ENCODE assay signal across 18 cellular contexts in the genomic region with DNA sequence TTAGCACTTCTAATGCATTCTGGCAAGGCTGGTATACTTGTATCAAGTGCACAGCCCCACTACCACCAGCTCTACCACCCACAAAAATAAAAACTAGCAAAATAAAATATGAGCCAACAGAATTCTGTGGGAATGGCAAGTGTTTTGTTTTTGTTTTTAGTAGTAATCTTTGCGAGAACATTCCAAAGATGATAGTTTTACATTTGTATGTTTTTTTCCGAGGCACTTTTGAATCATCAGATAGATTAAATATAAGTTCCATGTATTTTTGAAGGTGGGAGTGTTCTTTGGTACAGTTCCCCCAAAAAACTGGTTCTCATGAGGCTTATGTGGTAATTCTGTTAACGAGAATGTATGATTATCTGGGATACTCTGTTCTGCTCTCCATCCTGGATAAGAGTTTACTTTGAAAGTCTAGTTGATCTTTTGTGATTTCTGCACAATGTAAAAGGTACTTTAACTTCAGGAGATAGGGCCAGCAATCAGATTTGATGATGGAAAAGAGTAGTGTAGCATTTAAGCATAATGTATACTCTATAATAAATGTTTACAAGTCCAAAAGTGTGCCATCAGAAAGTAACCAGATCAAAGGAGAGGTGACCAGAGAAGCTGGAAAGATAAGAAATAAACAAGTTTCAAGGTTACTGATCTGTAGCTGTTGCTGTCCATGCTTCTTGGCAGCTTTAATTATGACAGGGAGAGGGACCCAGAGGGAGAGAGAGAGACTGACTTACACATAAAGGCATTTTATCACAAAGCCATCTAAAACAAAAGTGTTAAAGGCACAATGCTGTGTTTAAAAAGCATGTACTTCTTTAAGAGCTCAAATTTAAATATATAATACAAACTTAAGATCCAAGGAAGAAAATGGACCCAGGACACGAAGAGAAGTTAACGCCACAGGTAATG.
DNase-seq lines count a peak whose midpoint lies in the region; ATAC-seq and TF ChIP-seq lines count a peak whose summit lies in the region.
"Had no signal": no experiment of that assay in that cellular context is flagged by ENCODE, and none has a peak within 500 bp of the region (broad histone marks: within the 10 kb centered on the region; RNA-seq: fewer than 3 reads in every experiment).

No MANE protein-coding gene starts in this region.

- peaks cover 51% of the 10 kb centered on the region for H3K79me2 ChIP-seq in ACC112 (ENCODE audit: control insufficient read depth, insufficient read depth, low read length, unreplicated experiment)

- H3K27ac ChIP-seq in ACC112 (ENCODE audit: low read depth, low read length) (peak overlapping the region; percentile 93), neutrophil (peak overlapping the region; percentile 92)
- H3K27ac ChIP-seq in naive thymus-derived CD4-positive, alpha-beta T cell (ENCODE audit: low read depth, low read length), result no peak overlapping the region

- intact Hi-C loops in naive thymus-derived CD4-positive, alpha-beta T cell (cut with micrococcal nuclease), result no loop called here

- DNase-seq in HFFc6 (peak; percentile 68), chondrocyte (ENCODE audit: low spot score) (no peak), NCI-H226 (no peak)
- DNase-seq in naive thymus-derived CD4-positive, alpha-beta T cell, result no peak
- no peak for DNase-seq in stimulated activated CD4-positive, alpha-beta T cell treated with anti-CD3 and anti-CD28 coated beads, Interleukin-15, amount 100 ng/mL, for 24 hours
- DNase-seq: activated CD4-positive, alpha-beta T cell treated with anti-CD3 and anti-CD28 coated beads for 48 hours; activated naive CD4-positive, alpha-beta T cell treated with anti-CD3 and anti-CD28 coated beads, Interleukin-2, amount 10 ng/mL, durations not matched to agents 7 days and 5 days; central memory CD4-positive, alpha-beta T cell; glutamatergic neuron; HCEC 1CT; NK-92 treated with Interleukin-12 subunit alpha and Interleukin-12 subunit beta, amount 100 ng/mL, for 24 hours; nucleus accumbens; SHP77; T-helper 9 cell had no signal

- H3K4me3 Mint-ChIP-seq in HFFc6, result peak overlapping the region; percentile 65
- H3K4me3 Mint-ChIP-seq in chondrocyte (ENCODE audit: unreplicated experiment), result peak overlapping the region; percentile 11
- peak overlapping the region in 1 of 10 donors; percentile 34 for H3K4me3 Mint-ChIP-seq in naive thymus-derived CD4-positive, alpha-beta T cell
- H3K4me3 Mint-ChIP-seq: activated naive CD4-positive, alpha-beta T cell treated with anti-CD3 and anti-CD28 coated beads, Interleukin-2, amount 10 ng/mL, durations not matched to agents 7 days and 5 days; stimulated activated naive CD8-positive, alpha-beta T cell treated with anti-CD3 and anti-CD28 coated beads, Interleukin-15, Interleukin-2, amounts not matched to agents 100 ng/mL and 50 ng/mL, for 24 hours had no signal

- H3K27me3 ChIP-seq in ACC112 (ENCODE audit: insufficient read depth, low read length) (no peaks in the 10 kb centered on the region), neutrophil (no peaks in the 10 kb centered on the region)
- H3K27me3 ChIP-seq in naive thymus-derived CD4-positive, alpha-beta T cell (ENCODE audit: control insufficient read depth in 2 of 2, insufficient read depth in 2 of 2, low read length in 2 of 2), result no peaks in the 10 kb centered on the region

- no peak overlapping the region for H2AFZ ChIP-seq in ACC112 (ENCODE audit: low read length, unreplicated experiment)

- H3K9me3 ChIP-seq in neutrophil, result no peaks in the 10 kb centered on the region
- no peaks in the 10 kb centered on the region for H3K9me3 ChIP-seq in naive thymus-derived CD4-positive, alpha-beta T cell (ENCODE audit: control insufficient read depth in 2 of 3, low read length in 3 of 3)

- no peaks in the 10 kb centered on the region for H3K27me3 Mint-ChIP-seq in HFFc6 (ENCODE audit: insufficient read depth)
- H3K27me3 Mint-ChIP-seq in chondrocyte (ENCODE audit: low read depth), result no peaks in the 10 kb centered on the region
- no peaks in the 10 kb centered on the region for H3K27me3 Mint-ChIP-seq in naive thymus-derived CD4-positive, alpha-beta T cell
- H3K27me3 Mint-ChIP-seq: activated naive CD4-positive, alpha-beta T cell treated with anti-CD3 and anti-CD28 coated beads, Interleukin-2, amount 10 ng/mL, durations not matched to agents 7 days and 5 days; stimulated activated naive CD8-positive, alpha-beta T cell treated with anti-CD3 and anti-CD28 coated beads, Interleukin-15, Interleukin-2, amounts not matched to agents 100 ng/mL and 50 ng/mL, for 24 hours had no signal

- no peaks in the 10 kb centered on the region for H3K36me3 Mint-ChIP-seq in HFFc6 (ENCODE audit: low read depth)
- H3K36me3 Mint-ChIP-seq in chondrocyte (ENCODE audit: low read depth), result no peaks in the 10 kb centered on the region
- peaks cover 0 to 3% (median 0%) of the 10 kb centered on the region in 5 donors for H3K36me3 Mint-ChIP-seq in naive thymus-derived CD4-positive, alpha-beta T cell
- H3K36me3 Mint-ChIP-seq: activated naive CD4-positive, alpha-beta T cell treated with anti-CD3 and anti-CD28 coated beads, Interleukin-2, amount 10 ng/mL, durations not matched to agents 7 days and 5 days had no signal

- POLR2A ChIA-PET in naive thymus-derived CD4-positive, alpha-beta T cell (lab: Charles Lee), result interaction anchor here (1.1 kb wide), 1 partner anchor 18 kb away, joined by 3 read pairs; no protein-coding TSS in a partner anchor

- H3K4me1 ChIP-seq in ACC112 (ENCODE audit: control insufficient read depth, insufficient read depth, low read length, unreplicated experiment) (peaks cover 66% of the 10 kb centered on the region), neutrophil (ENCODE audit: control insufficient read depth in 1 of 2, insufficient read depth in 1 of 2, low read depth in 1 of 2, low read length in 1 of 2) (peaks cover 92 to 95% of the 10 kb centered on the region in 2 experiments)
- H3K4me1 ChIP-seq in naive thymus-derived CD4-positive, alpha-beta T cell (ENCODE audit: control insufficient read depth in 2 of 2, insufficient read depth in 2 of 2, low read length in 2 of 2), result peaks cover 0 to 3% of the 10 kb centered on the region in 2 donors

- H3K27ac Mint-ChIP-seq in HFFc6 (peak overlapping the region; percentile 76), chondrocyte (ENCODE audit: unreplicated experiment) (peak overlapping the region; percentile 94)
- peak overlapping the region in 3 of 9 donors; percentile 13 to 51 (median 39) for H3K27ac Mint-ChIP-seq in naive thymus-derived CD4-positive, alpha-beta T cell
- H3K27ac Mint-ChIP-seq: activated naive CD4-positive, alpha-beta T cell treated with anti-CD3 and anti-CD28 coated beads, Interleukin-2, amount 10 ng/mL, durations not matched to agents 7 days and 5 days; stimulated activated naive CD8-positive, alpha-beta T cell treated with anti-CD3 and anti-CD28 coated beads, Interleukin-15, Interleukin-2, amounts not matched to agents 100 ng/mL and 50 ng/mL, for 24 hours had no signal

- CTCF ChIA-PET in naive thymus-derived CD4-positive, alpha-beta T cell (lab: Charles Lee), result no interaction called here

- H3K9me3 Mint-ChIP-seq in HFFc6 (no peaks in the 10 kb centered on the region), chondrocyte (ENCODE audit: low read depth) (no peaks in the 10 kb centered on the region)
- H3K9me3 Mint-ChIP-seq in naive thymus-derived CD4-positive, alpha-beta T cell, result no peaks in the 10 kb centered on the region
- H3K9me3 Mint-ChIP-seq: activated naive CD4-positive, alpha-beta T cell treated with anti-CD3 and anti-CD28 coated beads, Interleukin-2, amount 10 ng/mL, durations not matched to agents 7 days and 5 days; stimulated activated naive CD8-positive, alpha-beta T cell treated with anti-CD3 and anti-CD28 coated beads, Interleukin-15, Interleukin-2, amounts not matched to agents 100 ng/mL and 50 ng/mL, for 24 hours had no signal

- H3K4me3 ChIP-seq in ACC112 (ENCODE audit: low read depth, low read length) (no peak overlapping the region), neutrophil (ENCODE audit: low read depth in 1 of 2, low read length in 1 of 2) (no peak overlapping the region)
- no peak overlapping the region for H3K4me3 ChIP-seq in naive thymus-derived CD4-positive, alpha-beta T cell (ENCODE audit: low read length)

- no peak for ATAC-seq in naive thymus-derived CD4-positive, alpha-beta T cell
- ATAC-seq in HG03457 (IDR thresholded peaks at IDR 0.05; ENCODE audit: unreplicated experiment), result no peak

- TF ChIP-seq CTCF in HFFc6 (IDR thresholded peaks at IDR 0.05) (no peak), chondrocyte (IDR thresholded peaks at IDR 0.05) (no peak), neutrophil (IDR thresholded peaks at IDR 0.05) (no peak)

- H3K4me1 Mint-ChIP-seq in HFFc6 (ENCODE audit: low read depth), result peaks cover 97% of the 10 kb centered on the region
- H3K4me1 Mint-ChIP-seq in chondrocyte (ENCODE audit: low read depth), result peaks cover 93% of the 10 kb centered on the region
- peaks cover 14 to 74% (median 65%) of the 10 kb centered on the region in 7 donors for H3K4me1 Mint-ChIP-seq in naive thymus-derived CD4-positive, alpha-beta T cell

- H3K36me3 ChIP-seq in ACC112 (ENCODE audit: insufficient read depth, low read length) (no peaks in the 10 kb centered on the region), neutrophil (no peaks in the 10 kb centered on the region)
- no peaks in the 10 kb centered on the region for H3K36me3 ChIP-seq in naive thymus-derived CD4-positive, alpha-beta T cell (ENCODE audit: control insufficient read depth in 2 of 3, insufficient read depth in 3 of 3, low read length in 3 of 3)
